9 cellular contexts compared by ENCODE assay signal in genomic region chr7:149459540-149460433, GRCh38. TPM values are rescaled to one million over a fixed set of nuclear protein-coding genes. Genes with fewer than 3 reads are reported as not detected.
DNase-seq lines count a peak whose midpoint lies in the region; ATAC-seq, FAIRE-seq and TF ChIP-seq lines count a peak whose summit lies in the region.
"Had no signal": no experiment of that assay in that cellular context is flagged by ENCODE, and none has a peak within 500 bp of the region (broad histone marks: within the 10 kb centered on the region; RNA-seq: fewer than 3 reads in every experiment).

No MANE protein-coding gene starts in this region.

- TF ChIP-seq POLR2A in GM12878 (IDR thresholded peaks at IDR 0.05; ENCODE audit: low read depth, low read length) = peak; percentile 58; the same call in 1 of the 2 replicates

- no peak for TF ChIP-seq EP300 in GM12878 (IDR thresholded peaks at IDR 0.05; ENCODE audit: borderline replicate concordance in 1 of 2, control insufficient read depth in 1 of 2, low read depth in 2 of 2, low read length in 2 of 2)

- peaks cover 12% of the 10 kb centered on the region for H3K36me3 Mint-ChIP-seq in stimulated activated memory B cell treated with anti-CD40 and anti-IgM and Interleukin-4, amounts not matched to agents 10 μg/mL and 1 μg/mL and 100 μg/mL, for 72 hours

- no peak for TF ChIP-seq RAD21 in GM12878 (IDR thresholded peaks at IDR 0.05; ENCODE audit: insufficient read depth, low read depth, low read length)

- H2AFZ ChIP-seq in GM12878 (ENCODE audit: control insufficient read depth, low read depth, low read length) = peak overlapping the region; percentile 31; the same call in 1 of the 2 replicates

- no peaks in the 10 kb centered on the region for H3K27me3 Mint-ChIP-seq in stimulated activated memory B cell treated with anti-CD40 and anti-IgM and Interleukin-4, amounts not matched to agents 10 μg/mL and 1 μg/mL and 100 μg/mL, for 72 hours

- FAIRE-seq in GM12878 (lab: Jason Lieb, UNC) = no peak

- 0 out of 2 replicates have a peak, but pooled peaks cover 6% of the 10 kb centered on the region for H3K4me1 ChIP-seq in GM12878 (ENCODE audit: control insufficient read depth, insufficient read depth, low read length)

- no peak overlapping the region for H3K4me3 Mint-ChIP-seq in stimulated activated memory B cell treated with anti-CD40 and anti-IgM and Interleukin-4, amounts not matched to agents 10 μg/mL and 1 μg/mL and 100 μg/mL, for 72 hours

- CTCF ChIA-PET in GM12878 (lab: Yijun Ruan, JAX) = interaction anchor here (0.7 to 2.4 kb wide), 7 partner anchors 14 to 175 kb away, joined by 3 to 8 read pairs (median 5); no protein-coding TSS in a partner anchor

- POLR2A ChIA-PET in GM12878 (lab: Charles Lee) = no interaction called here

- ATAC-seq in GM21717 (IDR thresholded peaks at IDR 0.05; ENCODE audit: unreplicated experiment) = peak; percentile 34
- ATAC-seq in GM12878 = peak; percentile 31
- ATAC-seq in left colon = peak; percentile 5
- ATAC-seq in stimulated activated memory B cell treated with anti-CD40 and anti-IgM and Interleukin-4, amounts not matched to agents 10 μg/mL and 1 μg/mL and 100 μg/mL, for 72 hours = peak; percentile 57

- peaks cover 12% of the 10 kb centered on the region for H3K79me2 ChIP-seq in GM12878 (ENCODE audit: control insufficient read depth, insufficient read depth, low read length)

- peak overlapping the region; percentile 67 for H3K4me3 ChIP-seq in GM12878

- SMC1A ChIA-PET in GM12878 (lab: Charles Lee; ENCODE audit: uncharacterized antibody, unreplicated experiment) = interaction anchor here (1.2 to 1.6 kb wide), 3 partner anchors 9 to 257 kb away, joined by 3 to 5 read pairs (median 3); no protein-coding TSS in a partner anchor

- RAD21 ChIA-PET in GM12878 (lab: Charles Lee; ENCODE audit: unreplicated experiment) = interaction anchor here (0.7 to 1.5 kb wide), 5 partner anchors 38 to 264 kb away, joined by 3 to 6 read pairs (median 3); partner anchors contain the start of genes ZNF282 and ZNF783

- no peaks in the 10 kb centered on the region for H3K27me3 ChIP-seq in GM12878 (replicated peaks in 1 of 2; ENCODE audit: control insufficient read depth in 2 of 2, insufficient read depth in 2 of 2, low read length in 1 of 2)

- peak overlapping the region; percentile 28; the same call in 1 of the 2 replicates for H3K27ac ChIP-seq in GM12878 (ENCODE audit: control insufficient read depth, insufficient read depth)

- no peak overlapping the region for H3K27ac Mint-ChIP-seq in stimulated activated memory B cell treated with anti-CD40 and anti-IgM and Interleukin-4, amounts not matched to agents 10 μg/mL and 1 μg/mL and 100 μg/mL, for 72 hours

- peaks cover 38% of the 10 kb centered on the region for H3K4me1 Mint-ChIP-seq in stimulated activated memory B cell treated with anti-CD40 and anti-IgM and Interleukin-4, amounts not matched to agents 10 μg/mL and 1 μg/mL and 100 μg/mL, for 72 hours

- no peaks in the 10 kb centered on the region for H3K9me3 ChIP-seq in GM12878 (replicated peaks; ENCODE audit: control insufficient read depth, insufficient read depth, low read length)

- WGBS in GM12878 (ENCODE audit: insufficient coverage, insufficient replicate concordance, low lambda C conversion rate, missing lambda C conversion rate) = 2% methylated on average over 93 of the region's 142 CpGs

- no TSS peak for BruUV-seq in GM12878 (replicated peaks; lab: Mats Ljungman, UMichigan)

- in situ Hi-C loops in KBM-7 (cut with MboI; ENCODE audit: low pct_unique_long_range_greater_than_20kb, low sequenced_read_pairs) (no loop called here), GM12878 (cut with MboI) (no loop called here)

- peak overlapping the region; percentile 79 for H3K9ac ChIP-seq in GM12878 (ENCODE audit: control insufficient read depth, insufficient read depth, low read length)

- peak in 2 of 3 experiments; percentile 46 to 56 for DNase-seq in NCI-H1417 (lab: John Stamatoyannopoulos, UW)
- DNase-seq in NCI-H1417 treated with DMSO at 0.1 percent for 48 hours (lab: John Stamatoyannopoulos, UW) = no peak
- peak; percentile 19 for DNase-seq in KBM-7
- DNase-seq in GM12878 (ENCODE audit: low read depth, low spot score) = no peak
- no peak for DNase-seq in left colon
- no peak for DNase-seq in effector CD4-positive, alpha-beta T cell

- H3K36me3 ChIP-seq in GM12878 (ENCODE audit: control insufficient read depth in 2 of 2, insufficient read depth in 2 of 2, low read length in 1 of 2) = peaks cover 0 to 2% of the 10 kb centered on the region in 2 experiments; a peak in 2 of 4 replicates

- intact Hi-C loops in GM12878 (cut with micrococcal nuclease; ENCODE audit: unreplicated experiment) (loop anchor here (2.0 to 5.0 kb wide), 2 partner anchors 37 kb away; partner anchors contain the start of gene ZNF746), left colon (cut with DNase I, micrococcal nuclease) (no loop called here)

- H4K20me1 ChIP-seq in GM12878 (ENCODE audit: control insufficient read depth, insufficient read depth) = no peaks in the 10 kb centered on the region

- TF ChIP-seq CTCF in GM12878 (IDR thresholded peaks at IDR 0.05 in 2 of 3, conservative IDR thresholded peaks at IDR 0.05 in 1 of 3; ENCODE audit: control insufficient read depth in 2 of 3, extremely low read depth in 1 of 3, insufficient read depth in 1 of 3, low read depth in 3 of 3, low read length in 3 of 3) = no peak

- peak overlapping the region; percentile 64 for H3K4me2 ChIP-seq in GM12878 (ENCODE audit: control insufficient read depth, insufficient read depth)

- H3K9me3 Mint-ChIP-seq in stimulated activated memory B cell treated with anti-CD40 and anti-IgM and Interleukin-4, amounts not matched to agents 10 μg/mL and 1 μg/mL and 100 μg/mL, for 72 hours = no peaks in the 10 kb centered on the region
- H3K9me3 Mint-ChIP-seq: CD4-positive, alpha-beta memory T cell had no signal

TF ChIP-seq in GM12878, 131 proteins besides CTCF, POLR2A, EP300 and RAD21 (continues in another document):
- TF ChIP-seq NR2F1 (conservative IDR thresholded peaks at IDR 0.05) = 0 out of 2 replicates have a peak, but pooled peaks have one; percentile 27
- TF ChIP-seq CBX3 (IDR thresholded peaks at IDR 0.05; ENCODE audit: borderline replicate concordance, low read depth) = no peak
- peak; percentile 66; the same call in 1 of the 2 replicates for TF ChIP-seq IKZF1 (conservative IDR thresholded peaks at IDR 0.05)
- TF ChIP-seq TCF12 (IDR thresholded peaks at IDR 0.05; ENCODE audit: low read depth, low read length) = no peak
- TF ChIP-seq SMC3 (IDR thresholded peaks at IDR 0.05; ENCODE audit: borderline replicate concordance, low read length) = no peak

RNA-seq across cellular contexts. Expression of gene ZNF777, which starts 1.1 kb away (rescaled TPM):
- 4.1 and 5.4 TPM in 2 replicates for total RNA-seq in GM12878 (2013; cell fraction: nucleolus; rRNA removed)
- total RNA-seq in GM12878 (2014; rRNA removed) (5.3 and 7.3 TPM in 2 replicates), GM12878 (2014; rRNA removed; fragmentation: Illumina TruSeq; extraction: Trizol) (3.7 and 4.3 TPM in 2 replicates), GM12878 (2021) (13.9 and 16.0 TPM in 2 replicates), left colon (10 to 100 TPM in 1 of 2 donors, 1 to 10 TPM in 1; 10.0 to 10.3 TPM)
- 2.7 TPM for polyA plus RNA-seq in GM12878 (2011; ENCODE audit: low read depth)
- polyA plus RNA-seq in GM12878 (2011; rRNA removed) (1.2 and 3.1 TPM in 2 replicates), GM12878 (2014; fragmentation: Illumina TruSeq; extraction: Trizol) (2.9 and 6.2 TPM in 2 replicates), GM12878 (2014; fragmentation: Nextera tagmentation; extraction: Ambion mirVana) (under 1 TPM; 0.03 to 0.13 TPM), GM12878 (2014; rRNA removed) (10.2 and 10.3 TPM in 2 replicates), GM12878 (2016; fragmentation: Nextera tagmentation; extraction: Ambion mirVana) (1 to 10 TPM in 1 of 2 experiments, under 1 TPM in 1; 0.24 to 2.4 TPM)
- polyA plus RNA-seq in GM12878 (2011; cell fraction: cytosol; rRNA removed) = 4.1 and 5.7 TPM in 2 replicates
- polyA plus RNA-seq in GM12878 (2011; cell fraction: nucleus; rRNA removed) = 3.1 and 4.1 TPM in 2 replicates
- polyA plus RNA-seq in GM12878 (2012) = 7.0 and 7.8 TPM in 2 replicates
- polyA minus RNA-seq in GM12878 (2011; rRNA and poly(A)+ RNA removed) = 2.8 and 7.4 TPM in 2 replicates
- 2.5 and 3.3 TPM in 2 replicates for polyA minus RNA-seq in GM12878 (2011; cell fraction: cytosol; rRNA and poly(A)+ RNA removed)
- polyA minus RNA-seq in GM12878 (2011; cell fraction: nucleus; rRNA and poly(A)+ RNA removed) = 1.5 and 3.7 TPM in 2 replicates

RNA-seq across cellular contexts. Expression of gene ZNF746, which starts 37.8 kb away (rescaled TPM):
- total RNA-seq in GM12878 (2013; cell fraction: nucleolus; rRNA removed) = 20.9 and 23.2 TPM in 2 replicates
- 12.0 and 15.2 TPM in 2 replicates for total RNA-seq in GM12878 (2014; rRNA removed)
- 6.2 and 6.4 TPM in 2 replicates for total RNA-seq in GM12878 (2014; rRNA removed; fragmentation: Illumina TruSeq; extraction: Trizol)
- 17.3 and 19.0 TPM in 2 replicates for total RNA-seq in GM12878 (2021)
- 3.6 TPM for polyA plus RNA-seq in GM12878 (2011; ENCODE audit: low read depth)
- polyA plus RNA-seq in GM12878 (2011; rRNA removed) = 3.1 and 5.3 TPM in 2 replicates
- polyA plus RNA-seq in GM12878 (2011; cell fraction: cytosol; rRNA removed) = 5.3 and 8.5 TPM in 2 replicates
- polyA plus RNA-seq in GM12878 (2011; cell fraction: nucleus; rRNA removed) = 15.0 and 17.6 TPM in 2 replicates
- 6.7 and 9.2 TPM in 2 replicates for polyA plus RNA-seq in GM12878 (2012)
- 3.9 and 6.2 TPM in 2 replicates for polyA plus RNA-seq in GM12878 (2014; fragmentation: Illumina TruSeq; extraction: Trizol)
- polyA plus RNA-seq in GM12878 (2014; fragmentation: Nextera tagmentation; extraction: Ambion mirVana) = 1 to 10 TPM; 1.2 to 1.3 TPM
- polyA plus RNA-seq in GM12878 (2014; rRNA removed) = 10.4 and 13.0 TPM in 2 replicates
- polyA plus RNA-seq in GM12878 (2016; fragmentation: Nextera tagmentation; extraction: Ambion mirVana) = 10 to 100 TPM in 1 of 2 experiments, 1 to 10 TPM in 1; 5.2 to 13.4 TPM
- polyA minus RNA-seq in GM12878 (2011; rRNA and poly(A)+ RNA removed) = 8.0 and 13.6 TPM in 2 replicates
- polyA minus RNA-seq in GM12878 (2011; cell fraction: cytosol; rRNA and poly(A)+ RNA removed) = 6.9 and 14.7 TPM in 2 replicates
- 8.8 and 20.9 TPM in 2 replicates for polyA minus RNA-seq in GM12878 (2011; cell fraction: nucleus; rRNA and poly(A)+ RNA removed)
- 10 to 100 TPM; 12.3 to 13.6 TPM for total RNA-seq in left colon

Comparison
In these comparisons a context has a peak if more than half of its experiments do, and no peak if none do; other contexts are left out.
1. DNase-seq: peak in NCI-H1417 (2 of 3) and KBM-7 (single experiment); none in NCI-H1417 treated with DMSO at 0.1 percent for 48 hours (single experiment), GM12878 (single experiment), left colon (0 of 2) and effector CD4-positive, alpha-beta T cell (single experiment).
2. ATAC-seq: peak in every context shown above with its lines; median percentile 57 in stimulated activated memory B cell treated with anti-CD40 and anti-IgM and Interleukin-4, amounts not matched to agents 10 μg/mL and 1 μg/mL and 100 μg/mL, for 72 hours; 34 in GM21717; 31 in GM12878; 5 in left colon.